ENCODE assay signal across 18 cellular contexts in genomic region chr7:25947669-25948516, GRCh38.
DNase-seq lines count a peak whose midpoint lies in the region; ATAC-seq, FAIRE-seq and TF ChIP-seq lines count a peak whose summit lies in the region.
"Had no signal": no experiment of that assay in that cellular context is flagged by ENCODE, and none has a peak within 500 bp of the region (broad histone marks: within the 10 kb centered on the region; RNA-seq: fewer than 3 reads in every experiment).

No MANE protein-coding gene starts in this region.

- no peak overlapping the region for H2AFZ ChIP-seq in HCT116 (ENCODE audit: low read depth, low read length, poor library complexity, severe bottlenecking)

- no peak overlapping the region for H3K27ac ChIP-seq in HCT116 (ENCODE audit: low read depth, low read length)
- H3K27ac ChIP-seq: breast epithelium, HL-60 had no signal

- no peaks in the 10 kb centered on the region for H3K79me2 ChIP-seq in HCT116 (ENCODE audit: insufficient read depth, low read length)

- CTCF ChIA-PET in HCT116 (lab: Charles Lee): no interaction called here

- POLR2A ChIA-PET in HCT116 (lab: Charles Lee): no interaction called here

- RAD21 ChIA-PET in HCT116 (lab: Charles Lee; ENCODE audit: low non-redundant PET in 1 of 2, low total read pairs in 2 of 2, uncharacterized antibody in 2 of 2, unreplicated experiment in 2 of 2): no interaction called here

- no peak for TF ChIP-seq RAD21 in HCT116 (IDR thresholded peaks at IDR 0.05; ENCODE audit: low read depth)

- H3K9me2 ChIP-seq in HCT116 (ENCODE audit: insufficient read depth): no peaks in the 10 kb centered on the region

- H3K4me3 ChIP-seq in HCT116 (replicated peaks in 1 of 2; ENCODE audit: low read depth in 1 of 2, low read length in 2 of 2): no peak overlapping the region
- H3K4me3 ChIP-seq: breast epithelium had no signal

- H3K4me1 ChIP-seq in HCT116 (ENCODE audit: control insufficient read depth in 1 of 2, insufficient read depth in 2 of 2, low read length in 2 of 2): peaks cover 8 to 18% of the 10 kb centered on the region in 2 experiments
- H3K4me1 ChIP-seq: breast epithelium had no signal

- no peaks in the 10 kb centered on the region for H3K9me3 ChIP-seq in HCT116 (ENCODE audit: control insufficient read depth in 1 of 2, insufficient read depth in 1 of 2, low read depth in 1 of 2, low read length in 2 of 2)
- H3K9me3 ChIP-seq: breast epithelium had no signal

- intact Hi-C loops in HCT116 (cut with micrococcal nuclease): no loop called here

- peak; percentile 81 for FAIRE-seq in RCC 7860 (lab: Jason Lieb, UNC)

- no peak for TF ChIP-seq CTCF in HCT116 (IDR thresholded peaks at IDR 0.05 in 2 of 3, conservative IDR thresholded peaks at IDR 0.05 in 1 of 3; ENCODE audit: borderline replicate concordance in 1 of 3, insufficient read depth in 1 of 3, low read depth in 2 of 3, low read length in 2 of 3)

- no peaks in the 10 kb centered on the region for H3K36me3 ChIP-seq in HCT116 (ENCODE audit: control insufficient read depth in 1 of 2, insufficient read depth in 2 of 2, low read length in 2 of 2)
- H3K36me3 ChIP-seq: breast epithelium had no signal

- peak; percentile 13 for TF ChIP-seq POLR2A in HCT116 (IDR thresholded peaks at IDR 0.05; ENCODE audit: borderline replicate concordance, extremely low read depth, insufficient read depth, insufficient read length)

- no peak overlapping the region for H3K4me2 ChIP-seq in HCT116 (ENCODE audit: low read length)

- no peak overlapping the region for H3K9ac ChIP-seq in HCT116 (ENCODE audit: low read length)

- no peaks in the 10 kb centered on the region for H3K27me3 ChIP-seq in HCT116 (ENCODE audit: insufficient read depth, low read length)
- H3K27me3 ChIP-seq: breast epithelium had no signal

- DNase-seq in HCT116 (ENCODE audit: low read depth, low spot score): no peak
- DNase-seq in RCC 7860 (ENCODE audit: low spot score): peak; percentile 30
- peak; percentile 94 for DNase-seq in renal cortical epithelial cell (ENCODE audit: low read depth)
- DNase-seq in activated effector memory CD4-positive, alpha-beta T cell treated with Interleukin-2 at 50 U/mL for 16 hours: no peak
- no peak for DNase-seq in NCI-H2227 (lab: John Stamatoyannopoulos, UW; ENCODE audit: unreplicated experiment)
- DNase-seq in retina: no peak
- DNase-seq: activated T-cell treated with anti-CD3 and anti-CD28 coated beads, Interleukin-2, amount 50 U/mL, for 48 hours; AML-193; HFFc6; KBM-7; kidney glomerular epithelial cell; midbrain; NCI-H1105 treated with DMSO at 0.1 percent for 48 hours; RPMI8226; SW 1271 had no signal

- peak; percentile 29 for ATAC-seq in GM18498 (IDR thresholded peaks at IDR 0.05; ENCODE audit: unreplicated experiment)
- no peak for ATAC-seq in HCT116

- no peaks in the 10 kb centered on the region for H4K20me1 ChIP-seq in HCT116 (ENCODE audit: insufficient read depth)

- no TSS peak for BruUV-seq in HCT116 (replicated peaks; lab: Mats Ljungman, UMichigan)

TF ChIP-seq in HCT116, 20 proteins besides CTCF, POLR2A, EP300 and RAD21:
- no peak for TF ChIP-seq SP1 (IDR thresholded peaks at IDR 0.05; ENCODE audit: low read depth)
- TF ChIP-seq ZBTB33 (IDR thresholded peaks at IDR 0.05; ENCODE audit: extremely low read depth, insufficient replicate concordance, low read length): no peak
- no peak for TF ChIP-seq ELF1 (IDR thresholded peaks at IDR 0.05; ENCODE audit: borderline replicate concordance, low read depth)
TF ChIP-seq in HCT116: peak in this region for 0.

Comparison
In these comparisons a context has a peak if more than half of its experiments do, and no peak if none do; other contexts are left out.
1. DNase-seq: peak in RCC 7860 (single experiment) and renal cortical epithelial cell (single experiment); none in HCT116 (single experiment), activated effector memory CD4-positive, alpha-beta T cell treated with Interleukin-2 at 50 U/mL for 16 hours (single experiment), NCI-H2227 (single experiment) and retina (single experiment).